Comparison of ENCODE assay signal across 8 cellular contexts in the genomic region with DNA sequence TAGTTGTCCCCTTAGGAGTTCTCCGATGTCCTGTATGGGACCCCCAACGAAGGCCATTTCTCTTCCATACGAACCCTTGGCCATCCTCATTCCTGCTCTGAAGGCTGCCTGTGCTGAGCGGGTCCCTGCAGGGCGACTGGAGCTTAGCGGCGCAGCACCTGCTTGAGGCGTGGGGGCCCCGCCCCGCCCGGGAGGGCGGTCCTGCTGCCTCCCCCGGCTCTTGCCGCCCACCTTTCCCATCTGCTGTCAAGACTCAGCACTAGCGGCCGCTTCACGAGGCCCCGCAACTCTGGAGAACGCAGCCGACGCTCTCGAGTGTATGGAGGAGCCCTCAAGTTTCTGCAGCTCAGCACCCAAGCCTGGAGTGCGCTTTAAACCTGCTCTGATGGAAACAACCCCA.
"Had no signal": no experiment of that assay in that cellular context is flagged by ENCODE, and none has a peak within 500 bp of the region (broad histone marks: within the 10 kb centered on the region; RNA-seq: fewer than 3 reads in every experiment).

No MANE protein-coding gene starts in this region.

- H3K4me3 Mint-ChIP-seq: IgD-negative memory B cell had no signal

- H3K4me1 Mint-ChIP-seq: IgD-negative memory B cell had no signal

- H3K4me3 ChIP-seq: K562 had no signal

- H3K9ac ChIP-seq: KMS-11 had no signal

- DNase-seq: IMR-90, KBM-7, KG1 had no signal

- ATAC-seq: HepG2, K562 had no signal

- H3K27ac Mint-ChIP-seq: IgD-negative memory B cell had no signal

- H3K27ac ChIP-seq: HL-60, KMS-11 had no signal

- H3K27me3 Mint-ChIP-seq: IgD-negative memory B cell had no signal

- H3K4me2 ChIP-seq: KMS-11 had no signal
